Comparison of ENCODE assay signal across 8 cellular contexts in genomic region chr21:34670220-34670961, GRCh38. TPM values are rescaled to one million over a fixed set of nuclear protein-coding genes. Genes with fewer than 3 reads are reported as not detected.
DNase-seq lines count a peak whose midpoint lies in the region; ATAC-seq and TF ChIP-seq lines count a peak whose summit lies in the region.

No MANE protein-coding gene starts in this region.

- H2AFZ ChIP-seq in hepatocyte = peak overlapping the region; percentile 67

- peaks cover 33% of the 10 kb centered on the region for H3K27me3 ChIP-seq in hepatocyte
- peaks cover 20 to 64% (median 59%) of the 10 kb centered on the region in 3 donors for H3K27me3 ChIP-seq in skeletal muscle tissue (ENCODE audit: control insufficient read depth in 3 of 3, insufficient read depth in 3 of 3, low read length in 3 of 3)

- TF ChIP-seq CTCF in GM12872 (IDR thresholded peaks at IDR 0.05; ENCODE audit: insufficient read depth, low read depth, low read length) (0 out of 3 replicates have a peak, but pooled peaks have one; percentile 3), hepatocyte (IDR thresholded peaks at IDR 0.05; ENCODE audit: poor library complexity) (peak; percentile 3)

- H3K9me3 ChIP-seq in hepatocyte (ENCODE audit: low read depth) (no peaks in the 10 kb centered on the region), skeletal muscle tissue (ENCODE audit: control insufficient read depth in 3 of 3, low read length in 3 of 3) (no peaks in the 10 kb centered on the region)

- H3K4me3 Mint-ChIP-seq in activated CD8-positive, alpha-beta memory T cell treated with anti-CD3 and anti-CD28 coated beads, Interleukin-2, amount 10 ng/mL, durations not matched to agents 7 days and 5 days = peak overlapping the region; percentile 24

- peak overlapping the region; percentile 43 for H3K27ac ChIP-seq in hepatocyte
- no peak overlapping the region for H3K27ac ChIP-seq in skeletal muscle tissue (ENCODE audit: low read depth, low read length)

- H3K27ac Mint-ChIP-seq in activated CD8-positive, alpha-beta memory T cell treated with anti-CD3 and anti-CD28 coated beads, Interleukin-2, amount 10 ng/mL, durations not matched to agents 7 days and 5 days = no peak overlapping the region

- H4K20me1 ChIP-seq in hepatocyte (ENCODE audit: insufficient read depth, poor library complexity, severe bottlenecking) = no peaks in the 10 kb centered on the region

- no peaks in the 10 kb centered on the region for H3K9me3 Mint-ChIP-seq in activated CD8-positive, alpha-beta memory T cell treated with anti-CD3 and anti-CD28 coated beads, Interleukin-2, amount 10 ng/mL, durations not matched to agents 7 days and 5 days (ENCODE audit: low read depth)

- no peaks in the 10 kb centered on the region for H3K36me3 Mint-ChIP-seq in activated CD8-positive, alpha-beta memory T cell treated with anti-CD3 and anti-CD28 coated beads, Interleukin-2, amount 10 ng/mL, durations not matched to agents 7 days and 5 days

- 2% methylated on average over 48 of the region's 70 CpGs for WGBS in hepatocyte (ENCODE audit: low lambda C conversion rate, missing lambda C conversion rate)

- CTCF ChIA-PET in activated CD8-positive, alpha-beta memory T cell treated with anti-CD3 and anti-CD28 coated beads, Interleukin-2, amount 10 ng/mL, durations not matched to agents 7 days and 5 days (lab: Charles Lee) = no interaction called here

- H3K27me3 Mint-ChIP-seq in activated CD8-positive, alpha-beta memory T cell treated with anti-CD3 and anti-CD28 coated beads, Interleukin-2, amount 10 ng/mL, durations not matched to agents 7 days and 5 days = peaks cover 83% of the 10 kb centered on the region

- H3K9me2 ChIP-seq in hepatocyte (replicated peaks; ENCODE audit: insufficient read depth) = no peaks in the 10 kb centered on the region

- H3K4me3 ChIP-seq in hepatocyte (peak overlapping the region; percentile 79), skeletal muscle tissue (ENCODE audit: low read length in 3 of 3) (peak overlapping the region; percentile 26 to 52 (median 43))

- H3K4me1 Mint-ChIP-seq in activated CD8-positive, alpha-beta memory T cell treated with anti-CD3 and anti-CD28 coated beads, Interleukin-2, amount 10 ng/mL, durations not matched to agents 7 days and 5 days = peaks cover 2% of the 10 kb centered on the region

- H3K9ac ChIP-seq in skeletal muscle tissue (ENCODE audit: low read depth in 1 of 3, low read length in 3 of 3) = peak overlapping the region in 1 of 3 donors; percentile 25

- H3K36me3 ChIP-seq in hepatocyte (replicated peaks; ENCODE audit: insufficient read depth, low read depth) = no peaks in the 10 kb centered on the region
- no peaks in the 10 kb centered on the region for H3K36me3 ChIP-seq in skeletal muscle tissue (ENCODE audit: control insufficient read depth in 3 of 3, insufficient read depth in 3 of 3, low read length in 3 of 3)

- H3K79me2 ChIP-seq in hepatocyte = peaks cover 24% of the 10 kb centered on the region

- peaks cover 20% of the 10 kb centered on the region for H3K4me1 ChIP-seq in hepatocyte (ENCODE audit: insufficient read depth)
- H3K4me1 ChIP-seq in skeletal muscle tissue (ENCODE audit: control insufficient read depth in 3 of 3, insufficient read depth in 3 of 3, low read length in 3 of 3) = peaks cover 8 to 11% (median 9%) of the 10 kb centered on the region in 3 donors

- ATAC-seq in activated CD8-positive, alpha-beta memory T cell treated with anti-CD3 and anti-CD28 coated beads, Interleukin-2, amount 10 ng/mL, durations not matched to agents 7 days and 5 days = peak; percentile 28
- ATAC-seq in GM18517 (IDR thresholded peaks at IDR 0.05; ENCODE audit: unreplicated experiment) = no peak
- ATAC-seq in HG02759 (IDR thresholded peaks at IDR 0.05; ENCODE audit: unreplicated experiment) = no peak
- no peak for ATAC-seq in HG03378 (IDR thresholded peaks at IDR 0.05; ENCODE audit: unreplicated experiment)

- no peak for DNase-seq in activated CD8-positive, alpha-beta memory T cell treated with anti-CD3 and anti-CD28 coated beads, Interleukin-2, amount 10 ng/mL, durations not matched to agents 7 days and 5 days
- peak; percentile 53 for DNase-seq in hepatocyte (ENCODE audit: low spot score)
- DNase-seq in NOMO-1 treated with dmso at 0.1 percent for 144 hours (lab: John Stamatoyannopoulos, UW; ENCODE audit: unreplicated experiment) = no peak

- peak overlapping the region; percentile 97 for H3K4me2 ChIP-seq in hepatocyte

RNA-seq across cellular contexts. Expression of gene CLIC6, which starts 1.6 kb away (rescaled TPM):
- under 1 TPM in 1 of 2 experiments, not detected in 1; 0.47 TPM for total RNA-seq in activated CD8-positive, alpha-beta memory T cell treated with anti-CD3 and anti-CD28 coated beads, Interleukin-2, amount 10 ng/mL, durations not matched to agents 7 days and 5 days
- total RNA-seq in hepatocyte = 12.4 and 16.7 TPM in 2 replicates
- 7.2 and 9.9 TPM in 2 replicates for polyA plus RNA-seq in hepatocyte
- total RNA-seq in skeletal muscle tissue = under 0.01 TPM

RNA-seq across cellular contexts. Expression of gene RCAN1, which starts 55.5 kb away (rescaled TPM):
- 10 to 100 TPM in 1 of 2 experiments, 1 to 10 TPM in 1; 6.5 to 13.6 TPM for total RNA-seq in activated CD8-positive, alpha-beta memory T cell treated with anti-CD3 and anti-CD28 coated beads, Interleukin-2, amount 10 ng/mL, durations not matched to agents 7 days and 5 days
- total RNA-seq in hepatocyte (98.2 and 113 TPM in 2 replicates), skeletal muscle tissue (33.4 TPM)
- polyA plus RNA-seq in hepatocyte = 79.4 and 98.9 TPM in 2 replicates
